9 cellular contexts compared by ENCODE assay signal in genomic region chr12:119229837-119230236, GRCh38. TPM values are rescaled to one million over a fixed set of nuclear protein-coding genes. Genes with fewer than 3 reads are reported as not detected.
DNase-seq lines count a peak whose midpoint lies in the region; ATAC-seq and TF ChIP-seq lines count a peak whose summit lies in the region.
"Had no signal": no experiment of that assay in that cellular context is flagged by ENCODE, and none has a peak within 500 bp of the region (broad histone marks: within the 10 kb centered on the region; RNA-seq: fewer than 3 reads in every experiment).

No MANE protein-coding gene starts in this region.

- no peaks in the 10 kb centered on the region for H4K20me1 ChIP-seq in DND-41 (ENCODE audit: insufficient read depth, low read length)

- H3K27me3 ChIP-seq in DND-41 (ENCODE audit: insufficient read depth, low read length, poor library complexity) (peaks cover under 1% of the 10 kb centered on the region), vagina (no peaks in the 10 kb centered on the region), esophagus squamous epithelium (no peaks in the 10 kb centered on the region)

- no peak overlapping the region for H3K9ac ChIP-seq in DND-41 (ENCODE audit: low read depth, low read length)

- no peak overlapping the region for H3K27ac ChIP-seq in DND-41 (ENCODE audit: low read length)
- no peak overlapping the region for H3K27ac ChIP-seq in vagina
- H3K27ac ChIP-seq in esophagus squamous epithelium = no peak overlapping the region

- H3K4me1 ChIP-seq in DND-41 (ENCODE audit: insufficient read depth, low read length) (no peaks in the 10 kb centered on the region), vagina (no peaks in the 10 kb centered on the region), esophagus squamous epithelium (no peaks in the 10 kb centered on the region)

- H3K4me3 ChIP-seq in DND-41 (ENCODE audit: low read depth in 1 of 2, low read length in 2 of 2) = no peak overlapping the region
- no peak overlapping the region for H3K4me3 ChIP-seq in vagina
- peak overlapping the region in 1 of 4 donors; percentile 43 for H3K4me3 ChIP-seq in esophagus squamous epithelium

- intact Hi-C loops in vagina (cut with DNase I) = no loop called here
- intact Hi-C loops in esophagus squamous epithelium (cut with DNase I) = no loop called here

- no peak for TF ChIP-seq CTCF in DND-41 (IDR thresholded peaks at IDR 0.05; ENCODE audit: borderline replicate concordance, extremely low read depth, low read length, poor library complexity, severe bottlenecking)
- no peak for TF ChIP-seq CTCF in chondrocyte (IDR thresholded peaks at IDR 0.05)
- TF ChIP-seq CTCF in vagina (IDR thresholded peaks at IDR 0.05) = no peak
- TF ChIP-seq CTCF in esophagus squamous epithelium (IDR thresholded peaks at IDR 0.05) = no peak

- peaks cover 17% of the 10 kb centered on the region for H3K27me3 Mint-ChIP-seq in chondrocyte (ENCODE audit: low read depth)

- peak overlapping the region; percentile 65 for H3K4me3 Mint-ChIP-seq in chondrocyte (ENCODE audit: unreplicated experiment)

- DNase-seq in DND-41 (peak; percentile 16), NCI-H1048 (lab: John Stamatoyannopoulos, UW) (peak; percentile 47), chondrocyte (ENCODE audit: low spot score) (no peak), medulla oblongata (ENCODE audit: extremely low spot score) (peak; percentile 59), amniotic stem cell (lab: John Stamatoyannopoulos, UW) (no peak), vagina (ENCODE audit: extremely low spot score in 2 of 2) (no peak), esophagus squamous epithelium (lab: John Stamatoyannopoulos, UW) (no peak)

- H2AFZ ChIP-seq in DND-41 (ENCODE audit: low read depth, low read length) = no peak overlapping the region

- no peaks in the 10 kb centered on the region for H3K79me2 ChIP-seq in DND-41 (ENCODE audit: insufficient read depth, low read length)

- no peaks in the 10 kb centered on the region for H3K9me3 ChIP-seq in DND-41 (ENCODE audit: insufficient read depth, low read length, severe bottlenecking)
- no peaks in the 10 kb centered on the region for H3K9me3 ChIP-seq in vagina
- no peaks in the 10 kb centered on the region for H3K9me3 ChIP-seq in esophagus squamous epithelium

- no peak overlapping the region for H3K4me2 ChIP-seq in DND-41 (ENCODE audit: insufficient read depth, low read length)

- TF ChIP-seq POLR2A in vagina (IDR thresholded peaks at IDR 0.05) = no peak
- no peak for TF ChIP-seq POLR2A in esophagus squamous epithelium (IDR thresholded peaks at IDR 0.05)

- H3K36me3 ChIP-seq in DND-41 (ENCODE audit: insufficient read depth, low read length) (no peaks in the 10 kb centered on the region), vagina (no peaks in the 10 kb centered on the region), esophagus squamous epithelium (no peaks in the 10 kb centered on the region)

- WGBS in esophagus squamous epithelium, 2 donors = 21 to 25% methylated on average over 9 of the region's 9 CpGs

- H3K9me3 Mint-ChIP-seq in chondrocyte (ENCODE audit: low read depth) = peaks cover 3% of the 10 kb centered on the region

- H3K4me1 Mint-ChIP-seq in chondrocyte (ENCODE audit: low read depth) = peaks cover 7% of the 10 kb centered on the region

- 0 out of 3 replicates have a peak, but pooled peaks have one; percentile 35 for ATAC-seq in DND-41 (ENCODE audit: insufficient read depth, low read depth)
- no peak for ATAC-seq in GM19351 (IDR thresholded peaks at IDR 0.05; ENCODE audit: unreplicated experiment)

- no peaks in the 10 kb centered on the region for H3K36me3 Mint-ChIP-seq in chondrocyte (ENCODE audit: low read depth)
- H3K36me3 Mint-ChIP-seq: activated naive CD4-positive, alpha-beta T cell treated with anti-CD3 and anti-CD28 coated beads, Interleukin-2, amount 50 U/mL, for 72 hours had no signal

- H3K27ac Mint-ChIP-seq in chondrocyte (ENCODE audit: unreplicated experiment) = no peak overlapping the region
- H3K27ac Mint-ChIP-seq: activated naive CD4-positive, alpha-beta T cell treated with anti-CD3 and anti-CD28 coated beads, Interleukin-2, amount 50 U/mL, for 72 hours had no signal

RNA-seq across cellular contexts. Expression of gene HSPB8, which starts 51.1 kb away (rescaled TPM):
- total RNA-seq in chondrocyte (14.2 to 31.3 TPM (median 29.4 TPM) in 3 replicates), vagina (58.4 TPM), esophagus squamous epithelium (10 to 100 TPM; 47.8 to 86.4 (median 72.1) TPM)
- total RNA-seq: activated naive CD4-positive, alpha-beta T cell treated with anti-CD3 and anti-CD28 coated beads, Interleukin-2, amount 50 U/mL, for 72 hours had no signal

Comparison
In these comparisons a context has a peak if more than half of its experiments do, and no peak if none do; other contexts are left out.
1. DNase-seq: peak in DND-41 (single experiment), NCI-H1048 (single experiment) and medulla oblongata (single experiment); none in chondrocyte (single experiment), amniotic stem cell (single experiment), vagina (0 of 2) and esophagus squamous epithelium (single experiment).